In the genomic region with DNA sequence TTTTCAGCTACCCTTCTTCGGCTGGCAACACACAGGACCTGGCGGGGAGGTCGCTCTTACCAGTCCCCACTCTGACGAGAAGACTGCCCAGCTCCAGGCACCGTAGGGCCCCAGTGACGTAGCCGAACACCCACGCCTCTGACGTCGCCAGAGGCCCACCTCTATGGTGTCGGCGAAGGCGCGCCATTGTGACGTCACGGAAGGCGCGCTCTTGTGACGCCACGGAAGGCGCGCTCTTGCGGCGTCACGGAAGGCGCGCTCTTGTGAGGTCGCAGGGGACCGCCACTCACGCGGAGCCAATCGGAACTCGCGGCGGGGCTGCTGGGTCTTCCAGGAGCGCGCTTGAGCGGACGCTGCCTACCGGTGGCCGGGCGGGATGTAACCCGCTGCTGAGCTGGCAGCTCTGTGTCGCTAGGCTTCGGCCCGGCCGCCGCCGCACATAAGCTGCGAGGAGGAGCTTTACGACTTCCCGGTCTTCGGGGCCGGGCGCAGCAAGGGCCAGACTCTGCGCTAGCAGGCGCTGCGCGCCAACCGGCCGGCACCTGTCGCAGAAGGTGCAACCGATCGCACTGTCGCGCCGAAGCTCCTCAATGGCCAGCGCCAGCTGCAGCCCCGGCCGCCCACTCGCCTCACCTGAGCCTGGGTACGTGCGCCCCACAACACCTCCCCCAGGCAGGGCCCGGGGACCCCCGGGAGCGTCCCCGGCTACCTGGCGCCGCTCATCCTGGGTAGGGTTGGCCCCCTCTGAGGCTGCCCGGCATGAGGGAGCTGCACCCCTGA, we compare ENCODE assay signal across 1 cellular context.
TF ChIP-seq lines count a peak whose summit lies in the region.
"Not testable (repeated sequence)": the region's sequence is repeated elsewhere in the genome, so short reads cannot be mapped to it uniquely, and the experiment has no call there.

No MANE protein-coding gene starts in this region.

TF ChIP-seq in HepG2, 621 proteins besides CTCF, POLR2A, EP300 and RAD21 (continued from another document and continues in another):
- TF ChIP-seq, protein P1, sequence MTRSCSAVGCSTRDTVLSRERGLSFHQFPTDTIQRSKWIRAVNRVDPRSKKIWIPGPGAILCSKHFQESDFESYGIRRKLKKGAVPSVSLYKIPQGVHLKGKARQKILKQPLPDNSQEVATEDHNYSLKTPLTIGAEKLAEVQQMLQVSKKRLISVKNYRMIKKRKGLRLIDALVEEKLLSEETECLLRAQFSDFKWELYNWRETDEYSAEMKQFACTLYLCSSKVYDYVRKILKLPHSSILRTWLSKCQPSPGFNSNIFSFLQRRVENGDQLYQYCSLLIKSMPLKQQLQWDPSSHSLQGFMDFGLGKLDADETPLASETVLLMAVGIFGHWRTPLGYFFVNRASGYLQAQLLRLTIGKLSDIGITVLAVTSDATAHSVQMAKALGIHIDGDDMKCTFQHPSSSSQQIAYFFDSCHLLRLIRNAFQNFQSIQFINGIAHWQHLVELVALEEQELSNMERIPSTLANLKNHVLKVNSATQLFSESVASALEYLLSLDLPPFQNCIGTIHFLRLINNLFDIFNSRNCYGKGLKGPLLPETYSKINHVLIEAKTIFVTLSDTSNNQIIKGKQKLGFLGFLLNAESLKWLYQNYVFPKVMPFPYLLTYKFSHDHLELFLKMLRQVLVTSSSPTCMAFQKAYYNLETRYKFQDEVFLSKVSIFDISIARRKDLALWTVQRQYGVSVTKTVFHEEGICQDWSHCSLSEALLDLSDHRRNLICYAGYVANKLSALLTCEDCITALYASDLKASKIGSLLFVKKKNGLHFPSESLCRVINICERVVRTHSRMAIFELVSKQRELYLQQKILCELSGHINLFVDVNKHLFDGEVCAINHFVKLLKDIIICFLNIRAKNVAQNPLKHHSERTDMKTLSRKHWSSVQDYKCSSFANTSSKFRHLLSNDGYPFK (CRISPR knock-in tag; IDR thresholded peaks at IDR 0.05; ENCODE audit: borderline replicate concordance): peak; percentile 84
- TF ChIP-seq, protein P2, sequence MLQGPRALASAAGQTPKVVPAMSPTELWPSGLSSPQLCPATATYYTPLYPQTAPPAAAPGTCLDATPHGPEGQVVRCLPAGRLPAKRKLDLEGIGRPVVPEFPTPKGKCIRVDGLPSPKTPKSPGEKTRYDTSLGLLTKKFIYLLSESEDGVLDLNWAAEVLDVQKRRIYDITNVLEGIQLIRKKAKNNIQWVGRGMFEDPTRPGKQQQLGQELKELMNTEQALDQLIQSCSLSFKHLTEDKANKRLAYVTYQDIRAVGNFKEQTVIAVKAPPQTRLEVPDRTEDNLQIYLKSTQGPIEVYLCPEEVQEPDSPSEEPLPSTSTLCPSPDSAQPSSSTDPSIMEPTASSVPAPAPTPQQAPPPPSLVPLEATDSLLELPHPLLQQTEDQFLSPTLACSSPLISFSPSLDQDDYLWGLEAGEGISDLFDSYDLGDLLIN (CRISPR knock-in tag; IDR thresholded peaks at IDR 0.05; ENCODE audit: borderline replicate concordance): peak; percentile 50; the same call in 1 of the 2 replicates
- peak; percentile 43; the same call in 1 of the 2 replicates for TF ChIP-seq ZNF383 (CRISPR knock-in tag; IDR thresholded peaks at IDR 0.05; ENCODE audit: borderline replicate concordance)
- TF ChIP-seq CBX1 (IDR thresholded peaks at IDR 0.05; ENCODE audit: low read depth): peak; percentile 86
- TF ChIP-seq MAZ (IDR thresholded peaks at IDR 0.05; ENCODE audit: borderline replicate concordance, low read depth, low read length): peak; percentile 46; the same call in 1 of the 2 replicates
- TF ChIP-seq MAZ (CRISPR knock-in tag; IDR thresholded peaks at IDR 0.05; ENCODE audit: low read depth): peak; percentile 90
- peak; percentile 50; the same call in 1 of the 2 replicates for TF ChIP-seq CEBPG (CRISPR knock-in tag; IDR thresholded peaks at IDR 0.05)
- TF ChIP-seq, protein P3, sequence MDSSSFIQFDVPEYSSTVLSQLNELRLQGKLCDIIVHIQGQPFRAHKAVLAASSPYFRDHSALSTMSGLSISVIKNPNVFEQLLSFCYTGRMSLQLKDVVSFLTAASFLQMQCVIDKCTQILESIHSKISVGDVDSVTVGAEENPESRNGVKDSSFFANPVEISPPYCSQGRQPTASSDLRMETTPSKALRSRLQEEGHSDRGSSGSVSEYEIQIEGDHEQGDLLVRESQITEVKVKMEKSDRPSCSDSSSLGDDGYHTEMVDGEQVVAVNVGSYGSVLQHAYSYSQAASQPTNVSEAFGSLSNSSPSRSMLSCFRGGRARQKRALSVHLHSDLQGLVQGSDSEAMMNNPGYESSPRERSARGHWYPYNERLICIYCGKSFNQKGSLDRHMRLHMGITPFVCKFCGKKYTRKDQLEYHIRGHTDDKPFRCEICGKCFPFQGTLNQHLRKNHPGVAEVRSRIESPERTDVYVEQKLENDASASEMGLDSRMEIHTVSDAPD (CRISPR knock-in tag; IDR thresholded peaks at IDR 0.05): peak; percentile 68
- 0 out of 2 replicates have a peak, but pooled peaks have one; percentile 57 for TF ChIP-seq ZNF572 (CRISPR knock-in tag; IDR thresholded peaks at IDR 0.05)
- 0 out of 2 replicates have a peak, but pooled peaks have one; percentile 48 for TF ChIP-seq ZFP1 (CRISPR knock-in tag; IDR thresholded peaks at IDR 0.05)
- TF ChIP-seq YY1 (IDR thresholded peaks at IDR 0.05; ENCODE audit: insufficient read depth, insufficient replicate concordance, low read depth, low read length): peak; percentile 83
- TF ChIP-seq HES4 (CRISPR knock-in tag; IDR thresholded peaks at IDR 0.05; ENCODE audit: borderline replicate concordance): 0 out of 2 replicates have a peak, but pooled peaks have one; percentile 53
- TF ChIP-seq SOX6, SOX13 (IDR thresholded peaks at IDR 0.05): not testable (repeated sequence)
- TF ChIP-seq SOX6 (CRISPR knock-in tag; IDR thresholded peaks at IDR 0.05): peak; percentile 83
- peak; percentile 93 for TF ChIP-seq JUN (CRISPR knock-in tag; IDR thresholded peaks at IDR 0.05)
- TF ChIP-seq MXI1 (IDR thresholded peaks at IDR 0.05; ENCODE audit: borderline replicate concordance, low read depth, low read length): peak; percentile 77; the same call in 1 of the 3 replicates
- TF ChIP-seq TBX3 (IDR thresholded peaks at IDR 0.05; ENCODE audit: borderline replicate concordance): peak; percentile 94
- 0 out of 2 replicates have a peak, but pooled peaks have one; percentile 55 for TF ChIP-seq ZNF557 (CRISPR knock-in tag; IDR thresholded peaks at IDR 0.05)
- TF ChIP-seq YEATS2 (CRISPR knock-in tag; IDR thresholded peaks at IDR 0.05; ENCODE audit: borderline replicate concordance): peak; percentile 99
- peak; percentile 74 for TF ChIP-seq TAF1 (CRISPR knock-in tag; IDR thresholded peaks at IDR 0.05)
- TF ChIP-seq, protein P4, sequence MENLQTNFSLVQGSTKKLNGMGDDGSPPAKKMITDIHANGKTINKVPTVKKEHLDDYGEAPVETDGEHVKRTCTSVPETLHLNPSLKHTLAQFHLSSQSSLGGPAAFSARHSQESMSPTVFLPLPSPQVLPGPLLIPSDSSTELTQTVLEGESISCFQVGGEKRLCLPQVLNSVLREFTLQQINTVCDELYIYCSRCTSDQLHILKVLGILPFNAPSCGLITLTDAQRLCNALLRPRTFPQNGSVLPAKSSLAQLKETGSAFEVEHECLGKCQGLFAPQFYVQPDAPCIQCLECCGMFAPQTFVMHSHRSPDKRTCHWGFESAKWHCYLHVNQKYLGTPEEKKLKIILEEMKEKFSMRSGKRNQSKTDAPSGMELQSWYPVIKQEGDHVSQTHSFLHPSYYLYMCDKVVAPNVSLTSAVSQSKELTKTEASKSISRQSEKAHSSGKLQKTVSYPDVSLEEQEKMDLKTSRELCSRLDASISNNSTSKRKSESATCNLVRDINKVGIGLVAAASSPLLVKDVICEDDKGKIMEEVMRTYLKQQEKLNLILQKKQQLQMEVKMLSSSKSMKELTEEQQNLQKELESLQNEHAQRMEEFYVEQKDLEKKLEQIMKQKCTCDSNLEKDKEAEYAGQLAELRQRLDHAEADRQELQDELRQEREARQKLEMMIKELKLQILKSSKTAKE (CRISPR knock-in tag; IDR thresholded peaks at IDR 0.05; ENCODE audit: borderline replicate concordance): peak; percentile 40; the same call in 1 of the 2 replicates
- peak; percentile 86; the same call in 1 of the 2 replicates for TF ChIP-seq PCBP1 (IDR thresholded peaks at IDR 0.05; ENCODE audit: borderline replicate concordance, low read depth, low read length)
- TF ChIP-seq POLR2AphosphoS5 (IDR thresholded peaks at IDR 0.05; ENCODE audit: low read depth, low read length): peak; percentile 63
- TF ChIP-seq ZFP90 (CRISPR knock-in tag; IDR thresholded peaks at IDR 0.05; ENCODE audit: borderline replicate concordance): 0 out of 2 replicates have a peak, but pooled peaks have one; percentile 54
- peak in 1 of 2 experiments; percentile 69; a peak in 2 of 4 replicates for TF ChIP-seq SOX13 (CRISPR knock-in tag; conservative IDR thresholded peaks at IDR 0.05 in 1 of 2, IDR thresholded peaks at IDR 0.05 in 1 of 2)
- TF ChIP-seq SP5 (CRISPR knock-in tag; IDR thresholded peaks at IDR 0.05; ENCODE audit: borderline replicate concordance, low read depth): peak; percentile 71
- TF ChIP-seq, protein P5, sequence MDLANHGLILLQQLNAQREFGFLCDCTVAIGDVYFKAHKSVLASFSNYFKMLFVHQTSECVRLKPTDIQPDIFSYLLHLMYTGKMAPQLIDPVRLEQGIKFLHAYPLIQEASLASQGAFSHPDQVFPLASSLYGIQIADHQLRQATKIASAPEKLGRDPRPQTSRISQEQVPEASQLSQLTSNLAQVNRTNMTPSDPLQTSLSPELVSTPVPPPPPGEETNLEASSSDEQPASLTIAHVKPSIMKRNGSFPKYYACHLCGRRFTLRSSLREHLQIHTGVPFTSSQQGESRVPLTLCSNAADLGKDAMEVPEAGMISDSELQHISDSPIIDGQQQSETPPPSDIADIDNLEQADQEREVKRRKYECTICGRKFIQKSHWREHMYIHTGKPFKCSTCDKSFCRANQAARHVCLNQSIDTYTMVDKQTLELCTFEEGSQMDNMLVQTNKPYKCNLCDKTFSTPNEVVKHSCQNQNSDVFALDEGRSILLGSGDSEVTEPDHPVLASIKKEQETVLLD (CRISPR knock-in tag; IDR thresholded peaks at IDR 0.05; ENCODE audit: low read depth): peak; percentile 77
- TF ChIP-seq, protein P6, sequence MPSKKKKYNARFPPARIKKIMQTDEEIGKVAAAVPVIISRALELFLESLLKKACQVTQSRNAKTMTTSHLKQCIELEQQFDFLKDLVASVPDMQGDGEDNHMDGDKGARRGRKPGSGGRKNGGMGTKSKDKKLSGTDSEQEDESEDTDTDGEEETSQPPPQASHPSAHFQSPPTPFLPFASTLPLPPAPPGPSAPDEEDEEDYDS (CRISPR knock-in tag; IDR thresholded peaks at IDR 0.05): peak; percentile 87
- TF ChIP-seq KMT2B (CRISPR knock-in tag; IDR thresholded peaks at IDR 0.05): peak; percentile 99
- TF ChIP-seq, protein P7, sequence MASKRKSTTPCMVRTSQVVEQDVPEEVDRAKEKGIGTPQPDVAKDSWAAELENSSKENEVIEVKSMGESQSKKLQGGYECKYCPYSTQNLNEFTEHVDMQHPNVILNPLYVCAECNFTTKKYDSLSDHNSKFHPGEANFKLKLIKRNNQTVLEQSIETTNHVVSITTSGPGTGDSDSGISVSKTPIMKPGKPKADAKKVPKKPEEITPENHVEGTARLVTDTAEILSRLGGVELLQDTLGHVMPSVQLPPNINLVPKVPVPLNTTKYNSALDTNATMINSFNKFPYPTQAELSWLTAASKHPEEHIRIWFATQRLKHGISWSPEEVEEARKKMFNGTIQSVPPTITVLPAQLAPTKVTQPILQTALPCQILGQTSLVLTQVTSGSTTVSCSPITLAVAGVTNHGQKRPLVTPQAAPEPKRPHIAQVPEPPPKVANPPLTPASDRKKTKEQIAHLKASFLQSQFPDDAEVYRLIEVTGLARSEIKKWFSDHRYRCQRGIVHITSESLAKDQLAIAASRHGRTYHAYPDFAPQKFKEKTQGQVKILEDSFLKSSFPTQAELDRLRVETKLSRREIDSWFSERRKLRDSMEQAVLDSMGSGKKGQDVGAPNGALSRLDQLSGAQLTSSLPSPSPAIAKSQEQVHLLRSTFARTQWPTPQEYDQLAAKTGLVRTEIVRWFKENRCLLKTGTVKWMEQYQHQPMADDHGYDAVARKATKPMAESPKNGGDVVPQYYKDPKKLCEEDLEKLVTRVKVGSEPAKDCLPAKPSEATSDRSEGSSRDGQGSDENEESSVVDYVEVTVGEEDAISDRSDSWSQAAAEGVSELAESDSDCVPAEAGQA (IDR thresholded peaks at IDR 0.05; ENCODE audit: low read depth): peak; percentile 100
- TF ChIP-seq, protein P7 (CRISPR knock-in tag; IDR thresholded peaks at IDR 0.05; ENCODE audit: borderline replicate concordance): not testable (repeated sequence)
- TF ChIP-seq, protein P8, sequence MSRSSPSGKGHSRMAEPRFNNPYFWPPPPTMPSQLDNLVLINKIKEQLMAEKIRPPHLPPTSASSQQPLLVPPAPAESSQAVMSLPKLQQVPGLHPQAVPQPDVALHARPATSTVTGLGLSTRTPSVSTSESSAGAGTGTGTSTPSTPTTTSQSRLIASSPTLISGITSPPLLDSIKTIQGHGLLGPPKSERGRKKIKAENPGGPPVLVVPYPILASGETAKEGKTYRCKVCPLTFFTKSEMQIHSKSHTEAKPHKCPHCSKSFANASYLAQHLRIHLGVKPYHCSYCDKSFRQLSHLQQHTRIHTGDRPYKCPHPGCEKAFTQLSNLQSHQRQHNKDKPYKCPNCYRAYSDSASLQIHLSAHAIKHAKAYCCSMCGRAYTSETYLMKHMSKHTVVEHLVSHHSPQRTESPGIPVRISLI (CRISPR knock-in tag; IDR thresholded peaks at IDR 0.05; ENCODE audit: borderline replicate concordance): peak; percentile 77; the same call in 1 of the 2 replicates
- TF ChIP-seq, protein P9, sequence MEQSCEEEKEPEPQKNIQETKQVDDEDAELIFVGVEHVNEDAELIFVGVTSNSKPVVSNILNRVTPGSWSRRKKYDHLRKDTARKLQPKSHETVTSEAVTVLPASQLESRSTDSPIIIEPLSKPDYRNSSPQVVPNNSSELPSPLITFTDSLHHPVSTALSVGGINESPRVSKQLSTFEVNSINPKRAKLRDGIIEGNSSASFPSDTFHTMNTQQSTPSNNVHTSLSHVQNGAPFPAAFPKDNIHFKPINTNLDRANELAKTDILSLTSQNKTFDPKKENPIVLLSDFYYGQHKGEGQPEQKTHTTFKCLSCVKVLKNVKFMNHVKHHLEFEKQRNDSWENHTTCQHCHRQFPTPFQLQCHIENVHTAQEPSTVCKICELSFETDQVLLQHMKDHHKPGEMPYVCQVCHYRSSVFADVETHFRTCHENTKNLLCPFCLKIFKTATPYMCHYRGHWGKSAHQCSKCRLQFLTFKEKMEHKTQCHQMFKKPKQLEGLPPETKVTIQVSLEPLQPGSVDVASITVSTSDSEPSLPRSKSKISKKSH (CRISPR knock-in tag; IDR thresholded peaks at IDR 0.05; ENCODE audit: borderline replicate concordance): peak; percentile 93
